In genomic region chr7:99211241-99211602, GRCh38 we compare ENCODE assay signal across 30 cellular contexts. TPM values are rescaled to one million over a fixed set of nuclear protein-coding genes. Genes with fewer than 3 reads are reported as not detected.
DNase-seq lines count a peak whose midpoint lies in the region; ATAC-seq, FAIRE-seq and TF ChIP-seq lines count a peak whose summit lies in the region.
"Had no signal": no experiment of that assay in that cellular context is flagged by ENCODE, and none has a peak within 500 bp of the region (broad histone marks: within the 10 kb centered on the region; RNA-seq: fewer than 3 reads in every experiment).

No MANE protein-coding gene starts in this region.

- H3K36me3 ChIP-seq in BLaER1, result no peaks in the 10 kb centered on the region
- H3K36me3 ChIP-seq in hepatocyte (replicated peaks; ENCODE audit: insufficient read depth, low read depth), result no peaks in the 10 kb centered on the region
- H3K36me3 ChIP-seq in HAP-1 (replicated peaks), result no peaks in the 10 kb centered on the region
- H3K36me3 ChIP-seq: heart right ventricle, SJCRH30 had no signal

- H3K9ac ChIP-seq in BLaER1, result no peak overlapping the region

- WGBS in hepatocyte (ENCODE audit: low lambda C conversion rate, missing lambda C conversion rate), result 90% methylated on average over 3 of the region's 3 CpGs

- intact Hi-C loops in posterior vena cava (cut with DNase I), result no loop called here

- no peak overlapping the region for H3K4me3 ChIP-seq in BLaER1
- H3K4me3 ChIP-seq in hepatocyte, result no peak overlapping the region
- no peak overlapping the region for H3K4me3 ChIP-seq in HAP-1
- H3K4me3 ChIP-seq: dorsolateral prefrontal cortex, heart right ventricle, SJCRH30 had no signal

- in situ Hi-C loops in HAP-1 (cut with MboI; ENCODE audit: low sequenced_read_pairs), result no loop called here

- DNase-seq in RWPE1 (ENCODE audit: low spot score), result no peak
- DNase-seq in hepatocyte (ENCODE audit: low spot score), result no peak
- DNase-seq in posterior vena cava (ENCODE audit: low spot score), result peak; percentile 31
- no peak for DNase-seq in effector memory CD8-positive, alpha-beta T cell
- no peak for DNase-seq in D721Med (ENCODE audit: insufficient read length, low spot score)
- DNase-seq in HAP-1 (ENCODE audit: low spot score in 2 of 2), result no peak
- DNase-seq: activated CD4-positive, alpha-beta memory T cell treated with anti-CD3 and anti-CD28 coated beads for 36 hours; activated CD8-positive, alpha-beta memory T cell treated with anti-CD3 and anti-CD28 coated beads, Interleukin-2, amount 50 U/mL, for 48 hours; activated effector memory CD4-positive, alpha-beta T cell treated with Interleukin-2 at 50 U/mL for 16 hours; activated naive CD8-positive, alpha-beta T cell treated with anti-CD3 and anti-CD28 coated beads, Interleukin-2, amount 10 ng/mL, durations not matched to agents 7 days and 5 days; C1 segment of cervical spinal cord; dorsolateral prefrontal cortex; EL; foreskin fibroblast; HCEC 1CT; heart right ventricle; NCI-H1105; NCI-H2107; NCI-H446 treated with DMSO at 0.1 percent for 48 hours; OCI-M1; SJCRH30; stimulated activated CD8-positive, alpha-beta memory T cell treated with anti-CD3 and anti-CD28 coated beads, Interleukin-4, amount 100 ng/mL, for 48 hours; T-helper 1 cell had no signal

- H4K20me1 ChIP-seq in BLaER1, result no peaks in the 10 kb centered on the region
- no peaks in the 10 kb centered on the region for H4K20me1 ChIP-seq in hepatocyte (ENCODE audit: insufficient read depth, poor library complexity, severe bottlenecking)

- no peaks in the 10 kb centered on the region for H3K4me1 Mint-ChIP-seq in effector memory CD8-positive, alpha-beta T cell (ENCODE audit: low read depth in 2 of 2)

- POLR2A ChIA-PET in RWPE1 (lab: Yijun Ruan, JAX; ENCODE audit: low non-redundant PET), result no interaction called here

- no peak overlapping the region for H2AFZ ChIP-seq in hepatocyte

- H3K4me2 ChIP-seq in BLaER1, result 0 out of 2 replicates have a peak overlapping the region, but pooled peaks have one; percentile 2
- peak overlapping the region; percentile 38 for H3K4me2 ChIP-seq in hepatocyte

- H3K27ac Mint-ChIP-seq in effector memory CD8-positive, alpha-beta T cell, result no peak overlapping the region
- H3K27ac Mint-ChIP-seq: activated CD4-positive, alpha-beta memory T cell treated with anti-CD3 and anti-CD28 coated beads for 36 hours; activated naive CD8-positive, alpha-beta T cell treated with anti-CD3 and anti-CD28 coated beads, Interleukin-2, amount 10 ng/mL, durations not matched to agents 7 days and 5 days had no signal

- H3K9me2 ChIP-seq in hepatocyte (replicated peaks; ENCODE audit: insufficient read depth), result no peaks in the 10 kb centered on the region

- H3K27ac ChIP-seq in BLaER1 (no peak overlapping the region), RWPE1 (peak overlapping the region; percentile 64; the same call in 1 of the 2 replicates), hepatocyte (peak overlapping the region; percentile 96)
- H3K27ac ChIP-seq: dorsolateral prefrontal cortex, heart right ventricle, SJCRH30 had no signal

- no peak for TF ChIP-seq CTCF in RWPE1 (conservative IDR thresholded peaks at IDR 0.05; ENCODE audit: low read depth)
- TF ChIP-seq CTCF in hepatocyte (IDR thresholded peaks at IDR 0.05; ENCODE audit: poor library complexity), result no peak
- TF ChIP-seq CTCF in D721Med (IDR thresholded peaks at IDR 0.05; ENCODE audit: insufficient read depth, missing control alignments), result no peak

- H3K79me2 ChIP-seq in hepatocyte, result no peaks in the 10 kb centered on the region

- H3K27me3 Mint-ChIP-seq in effector memory CD8-positive, alpha-beta T cell, result peaks cover 19 to 66% of the 10 kb centered on the region in 2 donors

- H3K9me3 Mint-ChIP-seq in effector memory CD8-positive, alpha-beta T cell, result no peaks in the 10 kb centered on the region
- H3K9me3 Mint-ChIP-seq: activated CD4-positive, alpha-beta memory T cell treated with anti-CD3 and anti-CD28 coated beads for 36 hours; activated naive CD8-positive, alpha-beta T cell treated with anti-CD3 and anti-CD28 coated beads, Interleukin-2, amount 10 ng/mL, durations not matched to agents 7 days and 5 days; central memory CD8-positive, alpha-beta T cell had no signal

- H3K9me3 ChIP-seq in BLaER1 (no peaks in the 10 kb centered on the region), hepatocyte (ENCODE audit: low read depth) (no peaks in the 10 kb centered on the region), HAP-1 (no peaks in the 10 kb centered on the region)
- H3K9me3 ChIP-seq: heart right ventricle, SJCRH30 had no signal

- H3K4me1 ChIP-seq in BLaER1, result peaks cover 33% of the 10 kb centered on the region
- H3K4me1 ChIP-seq in hepatocyte (ENCODE audit: insufficient read depth), result peaks cover 14% of the 10 kb centered on the region
- H3K4me1 ChIP-seq in HAP-1, result no peaks in the 10 kb centered on the region
- H3K4me1 ChIP-seq: heart right ventricle, SJCRH30 had no signal

- ATAC-seq in effector memory CD8-positive, alpha-beta T cell (replicated peaks), result no peak
- ATAC-seq in HG03039 (IDR thresholded peaks at IDR 0.05; ENCODE audit: unreplicated experiment), result no peak
- ATAC-seq: heart right ventricle had no signal

- CTCF ChIA-PET in RWPE1 (lab: Yijun Ruan, JAX), result interaction anchor here (0.6 to 0.8 kb wide), 2 partner anchors 16 to 453 kb away, joined by 4 to 7 read pairs; no protein-coding TSS in a partner anchor

- no peak for FAIRE-seq in D721Med (lab: Jason Lieb, UNC)
- FAIRE-seq: astrocyte had no signal

- H3K36me3 Mint-ChIP-seq in effector memory CD8-positive, alpha-beta T cell (ENCODE audit: insufficient read depth), result peaks cover 3% of the 10 kb centered on the region
- H3K36me3 Mint-ChIP-seq: activated CD4-positive, alpha-beta memory T cell treated with anti-CD3 and anti-CD28 coated beads for 36 hours; activated naive CD8-positive, alpha-beta T cell treated with anti-CD3 and anti-CD28 coated beads, Interleukin-2, amount 10 ng/mL, durations not matched to agents 7 days and 5 days had no signal

- H3K27me3 ChIP-seq in BLaER1 (no peaks in the 10 kb centered on the region), hepatocyte (no peaks in the 10 kb centered on the region), HAP-1 (ENCODE audit: low read depth) (no peaks in the 10 kb centered on the region)
- H3K27me3 ChIP-seq: SJCRH30 had no signal

- no peak overlapping the region for H3K4me3 Mint-ChIP-seq in effector memory CD8-positive, alpha-beta T cell
- H3K4me3 Mint-ChIP-seq: activated CD4-positive, alpha-beta memory T cell treated with anti-CD3 and anti-CD28 coated beads for 36 hours; activated naive CD8-positive, alpha-beta T cell treated with anti-CD3 and anti-CD28 coated beads, Interleukin-2, amount 10 ng/mL, durations not matched to agents 7 days and 5 days; central memory CD8-positive, alpha-beta T cell had no signal

RNA-seq across cellular contexts. Expression of gene KPNA7, which starts 3.3 kb away (rescaled TPM):
- total RNA-seq in hepatocyte (0.17 and 0.52 TPM in 2 replicates), posterior vena cava (not detected)
- 0.66 and 0.76 TPM in 2 replicates for polyA plus RNA-seq in hepatocyte
- total RNA-seq: A673; activated CD4-positive, alpha-beta memory T cell treated with anti-CD3 and anti-CD28 coated beads for 36 hours; activated naive CD8-positive, alpha-beta T cell treated with anti-CD3 and anti-CD28 coated beads, Interleukin-2, amount 10 ng/mL, durations not matched to agents 7 days and 5 days; astrocyte; heart right ventricle; SJCRH30; ureter had no signal
- polyA plus RNA-seq: neural cell had no signal
